ENCODE assay signal across 11 cellular contexts in the genomic region with DNA sequence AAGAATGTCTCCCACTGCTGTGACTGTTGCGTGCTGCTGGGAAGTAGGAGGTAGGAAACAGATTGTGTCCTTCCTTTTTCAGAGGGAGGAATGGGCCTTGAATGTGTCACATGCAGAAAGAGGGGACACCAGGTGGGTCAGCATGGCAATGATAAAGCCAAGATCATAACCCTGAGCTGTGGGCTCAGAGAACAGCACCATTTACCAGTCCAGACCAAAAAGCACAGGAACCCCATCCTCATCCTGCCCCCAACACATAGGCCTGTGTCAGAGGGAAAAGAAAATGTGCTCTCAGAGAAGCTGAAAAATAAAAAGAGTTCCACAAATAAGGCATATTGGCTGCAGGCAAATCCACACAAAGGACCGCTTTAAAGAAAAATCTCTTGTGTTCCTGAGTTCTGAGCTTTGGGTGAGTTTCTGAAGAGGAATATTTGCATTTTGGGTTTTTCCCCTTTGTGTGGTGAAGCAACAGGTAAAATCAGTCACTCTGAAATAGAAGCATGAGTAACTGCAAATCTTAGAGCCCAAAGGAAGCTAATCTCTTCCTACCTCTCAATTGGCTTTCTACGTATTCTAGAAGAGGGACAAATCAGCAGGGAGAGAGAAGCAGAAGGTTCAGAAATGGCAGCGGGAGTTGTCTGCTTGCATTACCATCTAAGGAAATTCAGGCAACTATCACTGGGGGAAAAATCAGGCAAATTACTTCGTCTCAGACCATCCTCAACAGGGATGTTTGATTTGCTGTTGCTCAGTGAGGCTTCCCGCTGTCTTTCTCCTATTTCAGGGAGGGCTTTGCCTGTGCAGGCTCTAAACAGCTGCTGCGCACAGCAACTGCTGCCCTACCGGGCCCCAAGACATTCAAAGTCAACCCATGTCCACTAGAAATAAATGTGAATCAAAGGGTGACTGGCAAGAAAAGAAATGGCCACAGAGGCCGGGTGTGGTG.
DNase-seq lines count a peak whose midpoint lies in the region; ATAC-seq and TF ChIP-seq lines count a peak whose summit lies in the region.
"Had no signal": no experiment of that assay in that cellular context is flagged by ENCODE, and none has a peak within 500 bp of the region (broad histone marks: within the 10 kb centered on the region; RNA-seq: fewer than 3 reads in every experiment).

No MANE protein-coding gene starts in this region.

- H3K27me3 Mint-ChIP-seq in activated CD4-positive, alpha-beta T cell treated with anti-CD3 and anti-CD28 coated beads for 36 hours: no peaks in the 10 kb centered on the region
- H3K27me3 Mint-ChIP-seq in MCF 10A (ENCODE audit: insufficient read depth, unreplicated experiment): no peaks in the 10 kb centered on the region

- no peaks in the 10 kb centered on the region for H3K9me3 Mint-ChIP-seq in activated CD4-positive, alpha-beta T cell treated with anti-CD3 and anti-CD28 coated beads for 36 hours (ENCODE audit: low read depth)
- no peaks in the 10 kb centered on the region for H3K9me3 Mint-ChIP-seq in MCF 10A (ENCODE audit: unreplicated experiment)

- peaks cover 6% of the 10 kb centered on the region; the same call in 1 of the 2 replicates for H3F3A ChIP-seq in MM.1S (ENCODE audit: insufficient read depth, low read length)

- no peaks in the 10 kb centered on the region for H3K27me3 ChIP-seq in MM.1S (replicated peaks; ENCODE audit: insufficient read depth, low read length)
- H3K27me3 ChIP-seq: colonic mucosa, upper lobe of left lung had no signal

- H3K27ac Mint-ChIP-seq in activated CD4-positive, alpha-beta T cell treated with anti-CD3 and anti-CD28 coated beads for 36 hours: no peak overlapping the region
- H3K27ac Mint-ChIP-seq in MCF 10A (ENCODE audit: low read depth, unreplicated experiment): no peak overlapping the region

- no peaks in the 10 kb centered on the region for H3K9me3 ChIP-seq in MM.1S (replicated peaks; ENCODE audit: insufficient read depth, low read length)
- H3K9me3 ChIP-seq: colonic mucosa, upper lobe of left lung had no signal

- no TSS peak for BruUV-seq in MCF 10A (replicated peaks; lab: Mats Ljungman, UMichigan)

- no peak overlapping the region for H3K4me3 Mint-ChIP-seq in activated CD4-positive, alpha-beta T cell treated with anti-CD3 and anti-CD28 coated beads for 36 hours
- no peak overlapping the region for H3K4me3 Mint-ChIP-seq in MCF 10A (ENCODE audit: unreplicated experiment)

- H4K20me1 ChIP-seq in MM.1S (ENCODE audit: insufficient read depth, low read length): no peaks in the 10 kb centered on the region

- POLR2A ChIA-PET in activated CD4-positive, alpha-beta T cell treated with anti-CD3 and anti-CD28 coated beads for 36 hours (lab: Charles Lee): interaction anchor here (0.6 kb wide), 1 partner anchor 32 kb away, joined by 6 read pairs; no protein-coding TSS in a partner anchor
- POLR2A ChIA-PET in MCF 10A (lab: Yijun Ruan, JAX): interaction anchor here (0.7 kb wide), 1 partner anchor 49 kb away, joined by 3 read pairs; no protein-coding TSS in a partner anchor

- H3K9ac ChIP-seq in MM.1S (ENCODE audit: low read length): no peak overlapping the region; the same call in 1 of the 2 replicates

- no peak for TF ChIP-seq CTCF in MM.1S (IDR thresholded peaks at IDR 0.05; ENCODE audit: low read length)
- TF ChIP-seq CTCF in MCF 10A (IDR thresholded peaks at IDR 0.05; ENCODE audit: unreplicated experiment): no peak

- no peaks in the 10 kb centered on the region for H3K36me3 Mint-ChIP-seq in activated CD4-positive, alpha-beta T cell treated with anti-CD3 and anti-CD28 coated beads for 36 hours (ENCODE audit: low read depth)
- H3K36me3 Mint-ChIP-seq in MCF 10A (ENCODE audit: insufficient read depth, unreplicated experiment): peaks cover 6% of the 10 kb centered on the region

- H3K4me2 ChIP-seq in MM.1S (ENCODE audit: low read depth, low read length): peak overlapping the region; percentile 42
- H3K4me2 ChIP-seq: smooth muscle cell had no signal

- intact Hi-C loops in activated CD4-positive, alpha-beta T cell treated with anti-CD3 and anti-CD28 coated beads for 36 hours (cut with DNase I, micrococcal nuclease): no loop called here
- intact Hi-C loops in MCF 10A (cut with micrococcal nuclease): no loop called here

- peak overlapping the region; percentile 55 for H2AFZ ChIP-seq in MM.1S (ENCODE audit: low read length)

- CTCF ChIA-PET in activated CD4-positive, alpha-beta T cell treated with anti-CD3 and anti-CD28 coated beads for 36 hours (lab: Charles Lee): interaction anchor here (0.7 to 0.8 kb wide), 2 partner anchors 9 to 65 kb away, joined by 3 read pairs; no protein-coding TSS in a partner anchor
- CTCF ChIA-PET in MCF 10A (lab: Yijun Ruan, JAX): interaction anchor here (0.6 kb wide), 2 partner anchors 57 to 997 kb away, joined by 3 to 5 read pairs; no protein-coding TSS in a partner anchor

- no peaks in the 10 kb centered on the region for H3K36me3 ChIP-seq in MM.1S (replicated peaks; ENCODE audit: insufficient read depth, low read length)
- H3K36me3 ChIP-seq: colonic mucosa, upper lobe of left lung had no signal

- H3K4me3 ChIP-seq in MM.1S (ENCODE audit: low read length): no peak overlapping the region
- H3K4me3 ChIP-seq: colonic mucosa, smooth muscle cell, upper lobe of left lung had no signal

- no peaks in the 10 kb centered on the region for H3K79me2 ChIP-seq in MM.1S (ENCODE audit: low read length)

- peak overlapping the region; percentile 56; the same call in 1 of the 2 replicates for H3K27ac ChIP-seq in MM.1S (ENCODE audit: low read length)
- H3K27ac ChIP-seq: colonic mucosa, upper lobe of left lung had no signal

- DNase-seq in activated CD4-positive, alpha-beta T cell treated with anti-CD3 and anti-CD28 coated beads for 36 hours: no peak
- no peak for DNase-seq in activated CD4-positive, alpha-beta T cell treated with anti-CD3 and anti-CD28 coated beads, Interleukin-2, amount 50 U/mL, for 1 hour
- DNase-seq in MM.1S: peak; percentile 68
- DNase-seq in ureter (ENCODE audit: low spot score): peak; percentile 7
- no peak for DNase-seq in NCI-H526 treated with DMSO at 0.1 percent for 48 hours (lab: John Stamatoyannopoulos, UW)
- DNase-seq in MCF 10A (ENCODE audit: unreplicated experiment): no peak
- DNase-seq in NCI-H345 (lab: John Stamatoyannopoulos, UW): no peak
- DNase-seq: colonic mucosa, upper lobe of left lung had no signal

- no peaks in the 10 kb centered on the region for H3K9me2 ChIP-seq in MM.1S (replicated peaks; ENCODE audit: insufficient read depth, low read length)

- peak; percentile 81 for ATAC-seq in activated CD4-positive, alpha-beta T cell treated with anti-CD3 and anti-CD28 coated beads for 36 hours
- peak; percentile 89 for ATAC-seq in HG02759 (IDR thresholded peaks at IDR 0.05; ENCODE audit: unreplicated experiment)

- H3K4me1 ChIP-seq in MM.1S (ENCODE audit: low read length): peaks cover 20% of the 10 kb centered on the region
- H3K4me1 ChIP-seq: colonic mucosa had no signal

- H3K4me1 Mint-ChIP-seq in activated CD4-positive, alpha-beta T cell treated with anti-CD3 and anti-CD28 coated beads for 36 hours: peaks cover 16% of the 10 kb centered on the region
- H3K4me1 Mint-ChIP-seq in MCF 10A (ENCODE audit: insufficient read depth, unreplicated experiment): no peaks in the 10 kb centered on the region

Comparison
In these comparisons a context has a peak if more than half of its experiments do, and no peak if none do; other contexts are left out.
1. DNase-seq: peak in MM.1S (single experiment) and ureter (single experiment); none in activated CD4-positive, alpha-beta T cell treated with anti-CD3 and anti-CD28 coated beads for 36 hours (single experiment), activated CD4-positive, alpha-beta T cell treated with anti-CD3 and anti-CD28 coated beads, Interleukin-2, amount 50 U/mL, for 1 hour (single experiment), NCI-H526 treated with DMSO at 0.1 percent for 48 hours (single experiment), MCF 10A (single experiment) and NCI-H345 (single experiment).